17 cellular contexts compared by ENCODE assay signal in genomic region chr3:49716691-49717538, GRCh38. TPM values are rescaled to one million over a fixed set of nuclear protein-coding genes. Genes with fewer than 3 reads are reported as not detected.
DNase-seq lines count a peak whose midpoint lies in the region; ATAC-seq and TF ChIP-seq lines count a peak whose summit lies in the region.
"Had no signal": no experiment of that assay in that cellular context is flagged by ENCODE, and none has a peak within 500 bp of the region (broad histone marks: within the 10 kb centered on the region; RNA-seq: fewer than 3 reads in every experiment).

No MANE protein-coding gene starts in this region.

- H3K4me2 ChIP-seq in PC-3 (ENCODE audit: low read length): no peak overlapping the region

- no peaks in the 10 kb centered on the region for H3F3A ChIP-seq in PC-3 (ENCODE audit: low read length, unreplicated experiment)

- no peaks in the 10 kb centered on the region for H4K20me1 ChIP-seq in PC-3 (ENCODE audit: low read length)

- no peaks in the 10 kb centered on the region for H3K9me2 ChIP-seq in PC-3 (replicated peaks; ENCODE audit: low read length)

- TSS peak; percentile 6 for BruUV-seq in PC-3 (replicated peaks; lab: Mats Ljungman, UMichigan)

- CTCF ChIA-PET in PC-3 (lab: Charles Lee): no interaction called here

- H3K27ac ChIP-seq in PC-3 (ENCODE audit: low read length): no peak overlapping the region
- no peak overlapping the region for H3K27ac ChIP-seq in right lobe of liver
- H3K27ac ChIP-seq: esophagus muscularis mucosa had no signal

- no peak for TF ChIP-seq CTCF in PC-3 (conservative IDR thresholded peaks at IDR 0.05; ENCODE audit: low read depth, low read length)
- TF ChIP-seq CTCF in right lobe of liver (IDR thresholded peaks at IDR 0.05): no peak

- H3K9me3 ChIP-seq in PC-3 (ENCODE audit: low read length): no peaks in the 10 kb centered on the region
- no peaks in the 10 kb centered on the region for H3K9me3 ChIP-seq in right lobe of liver
- H3K9me3 ChIP-seq: esophagus muscularis mucosa had no signal

- POLR2A ChIA-PET in PC-3 (lab: Charles Lee; ENCODE audit: unreplicated experiment): interaction anchor here (0.6 kb wide), 1 partner anchor 83 kb away, joined by 3 read pairs; the partner anchor contains the start of gene CDHR4

- H3K4me1 ChIP-seq in PC-3 (ENCODE audit: insufficient read depth, low read length) (peaks cover 3% of the 10 kb centered on the region; the same call in 1 of the 2 replicates), right lobe of liver (peaks cover 0 to 10% (median 0%) of the 10 kb centered on the region in 4 donors)

- no peak overlapping the region for H3K4me3 ChIP-seq in PC-3 (ENCODE audit: low read length)
- H3K4me3 ChIP-seq in right lobe of liver: no peak overlapping the region
- H3K4me3 ChIP-seq: esophagus muscularis mucosa had no signal

- H3K9ac ChIP-seq in PC-3 (ENCODE audit: low read length): no peak overlapping the region

- H3K27me3 ChIP-seq in PC-3 (ENCODE audit: low read length) (no peaks in the 10 kb centered on the region), right lobe of liver (no peaks in the 10 kb centered on the region)
- H3K27me3 ChIP-seq: esophagus muscularis mucosa had no signal

- intact Hi-C loops in PC-3 (cut with micrococcal nuclease): no loop called here
- intact Hi-C loops in right lobe of liver (cut with DNase I): no loop called here

- H2AFZ ChIP-seq in PC-3 (ENCODE audit: low read length): no peak overlapping the region

- peaks cover 6% of the 10 kb centered on the region; the same call in 1 of the 2 replicates for H3K36me3 ChIP-seq in PC-3 (ENCODE audit: low read depth, low read length)
- H3K36me3 ChIP-seq in right lobe of liver: peaks cover 0 to 26% (median 12%) of the 10 kb centered on the region in 4 donors

- H3K79me2 ChIP-seq in PC-3 (ENCODE audit: low read length): no peaks in the 10 kb centered on the region

- in situ Hi-C loops in GM18951 (cut with MboI; ENCODE audit: low sequenced_read_pairs, unreplicated experiment): no loop called here

- DNase-seq in PC-3: no peak
- DNase-seq in right lobe of liver: peak in 2 of 3 donors; percentile 47 to 59
- DNase-seq in COR-L47 (lab: John Stamatoyannopoulos, UW): no peak
- DNase-seq: activated CD4-positive, alpha-beta T cell treated with anti-CD3 and anti-CD28 coated beads for 1 hour; dermis blood vessel endothelial cell; glutamatergic neuron; Kasumi-1; midbrain; NCI-H1417 treated with DMSO at 0.1 percent for 48 hours; NCI-H2227 treated with DMSO at 0.1 percent for 48 hours; NK-92 treated with Interleukin-12 subunit alpha and Interleukin-12 subunit beta, amount 100 ng/mL, for 24 hours; stimulated activated CD4-positive, alpha-beta T cell treated with anti-CD3 and anti-CD28 coated beads, Interleukin-4, amount 100 ng/mL, for 24 hours; T-helper 2 cell had no signal

- no peak for ATAC-seq in PC-3
- no peak for ATAC-seq in right lobe of liver
- ATAC-seq in HG03139 (IDR thresholded peaks at IDR 0.05; ENCODE audit: unreplicated experiment): no peak

- peak; percentile 21 for TF ChIP-seq POLR2A in GM18951 (IDR thresholded peaks at IDR 0.05; ENCODE audit: extremely low read depth, insufficient read depth, insufficient read length)
- no peak for TF ChIP-seq POLR2A in right lobe of liver (IDR thresholded peaks at IDR 0.05)

- 85% methylated on average over 4 of the region's 23 CpGs for WGBS in right lobe of liver (ENCODE audit: insufficient coverage, low coverage, low lambda C conversion rate, missing lambda C conversion rate)

RNA-seq across cellular contexts. Expression of gene AMIGO3, which starts 2.6 kb away (rescaled TPM):
- total RNA-seq in PC-3 (2014; rRNA removed) (1.8 and 2.1 TPM in 2 replicates), right lobe of liver (1 to 10 TPM in 1 of 6 experiments, under 1 TPM in 3, not detected in 2; 0.07 to 2.4 (median 0.64) TPM)
- total RNA-seq: B cell had no signal

RNA-seq across cellular contexts. Expression of gene GMPPB, which starts 6.8 kb away (rescaled TPM):
- total RNA-seq in PC-3 (2014; rRNA removed) (69.5 and 83.9 TPM in 2 replicates), right lobe of liver (10 to 100 TPM; 12.2 to 34.2 (median 25.6) TPM)

RNA-seq across cellular contexts. Expression of gene RNF123, which starts 27.6 kb away (rescaled TPM):
- total RNA-seq in PC-3 (2014; rRNA removed) (38.6 and 43.0 TPM in 2 replicates), right lobe of liver (10 to 100 TPM; 32.4 to 48.3 (median 39.9) TPM)

RNA-seq across cellular contexts. Expression of gene MST1, which starts 27.6 kb away (rescaled TPM):
- total RNA-seq in PC-3 (2014; rRNA removed) (1.7 and 2.8 TPM in 2 replicates), right lobe of liver (100 to 1,000 TPM; 321 to 695 (median 632) TPM)

RNA-seq across cellular contexts. Expression of gene APEH, which starts 42.8 kb away (rescaled TPM):
- 236 and 246 TPM in 2 replicates for total RNA-seq in PC-3 (2014; rRNA removed)
- total RNA-seq in right lobe of liver: 100 to 1,000 TPM in 2 of 6 experiments, 10 to 100 TPM in 4; 60.9 to 114 (median 90.5) TPM

Comparison
In these comparisons a context has a peak if more than half of its experiments do, and no peak if none do; other contexts are left out.
1. DNase-seq: peak in right lobe of liver (2 of 3); none in PC-3 (single experiment) and COR-L47 (single experiment).